In genomic region chr2:262117-262516, GRCh38 we compare ENCODE assay signal across 13 cellular contexts. TPM values are rescaled to one million over a fixed set of nuclear protein-coding genes. Genes with fewer than 3 reads are reported as not detected.
DNase-seq lines count a peak whose midpoint lies in the region; ATAC-seq, FAIRE-seq and TF ChIP-seq lines count a peak whose summit lies in the region.
"Had no signal": no experiment of that assay in that cellular context is flagged by ENCODE, and none has a peak within 500 bp of the region (broad histone marks: within the 10 kb centered on the region; RNA-seq: fewer than 3 reads in every experiment).

No MANE protein-coding gene starts in this region.

- H3K36me3 Mint-ChIP-seq in WTC11 = peaks cover 43% of the 10 kb centered on the region

- peak overlapping the region; percentile 43 for H3K27ac ChIP-seq in keratinocyte (ENCODE audit: control insufficient read depth, insufficient read depth, low read length)
- H3K27ac ChIP-seq in prostate gland = peak overlapping the region; percentile 59 to 92
- H3K27ac ChIP-seq in left ventricle myocardium inferior (replicated peaks) = no peak overlapping the region
- no peak overlapping the region for H3K27ac ChIP-seq in Karpas-422 (ENCODE audit: low read length)

- H3K79me2 ChIP-seq in keratinocyte (ENCODE audit: control insufficient read depth, insufficient read depth, low read length) (peaks cover 37% of the 10 kb centered on the region), Karpas-422 (ENCODE audit: low read length) (peaks cover 24% of the 10 kb centered on the region)

- H3K9me3 ChIP-seq in keratinocyte (ENCODE audit: control insufficient read depth, low read depth, low read length) = no peaks in the 10 kb centered on the region
- H3K9me3 ChIP-seq in prostate gland = no peaks in the 10 kb centered on the region
- peaks cover 16% of the 10 kb centered on the region for H3K9me3 ChIP-seq in left ventricle myocardium inferior (replicated peaks)
- no peaks in the 10 kb centered on the region; the same call in 1 of the 2 replicates for H3K9me3 ChIP-seq in Karpas-422 (ENCODE audit: low read length)

- H3K4me1 Mint-ChIP-seq in WTC11 = peaks cover 28% of the 10 kb centered on the region

- peaks cover 20% of the 10 kb centered on the region for H3K4me1 ChIP-seq in keratinocyte (ENCODE audit: control insufficient read depth, extremely low read depth, insufficient read depth, low read length)
- H3K4me1 ChIP-seq in prostate gland (replicated peaks) = no peaks in the 10 kb centered on the region
- H3K4me1 ChIP-seq in left ventricle myocardium inferior = peaks cover 38% of the 10 kb centered on the region
- H3K4me1 ChIP-seq in Karpas-422 (ENCODE audit: low read length) = peaks cover 19% of the 10 kb centered on the region

- H3K36me3 ChIP-seq in keratinocyte (ENCODE audit: control insufficient read depth in 2 of 2, extremely low read depth in 1 of 2, insufficient read depth in 2 of 2, low read length in 2 of 2) = peaks cover 3 to 8% of the 10 kb centered on the region in 2 experiments
- H3K36me3 ChIP-seq in prostate gland = no peaks in the 10 kb centered on the region
- peaks cover 11% of the 10 kb centered on the region for H3K36me3 ChIP-seq in left ventricle myocardium inferior
- no peaks in the 10 kb centered on the region for H3K36me3 ChIP-seq in Karpas-422 (ENCODE audit: insufficient read depth, low read length)

- peaks cover 3% of the 10 kb centered on the region for H3K9me1 ChIP-seq in keratinocyte (ENCODE audit: control insufficient read depth, extremely low read depth, insufficient read depth, low read length)

- peak; percentile 7 for DNase-seq in HT-29 (ENCODE audit: low spot score)
- DNase-seq in WTC11 (ENCODE audit: low spot score) = no peak
- DNase-seq in keratinocyte (ENCODE audit: low read depth, low spot score) = no peak
- DNase-seq in prostate gland (ENCODE audit: low spot score) = no peak
- no peak for DNase-seq in NCI-H510A treated with DMSO at 0.1 percent for 48 hours (lab: John Stamatoyannopoulos, UW)
- no peak for DNase-seq in left ventricle myocardium inferior
- no peak for DNase-seq in lower leg skin (ENCODE audit: low spot score in 2 of 2)
- no peak for DNase-seq in Karpas-422
- DNase-seq: activated CD4-positive, alpha-beta T cell treated with anti-CD3 and anti-CD28 coated beads, Interleukin-2, amount 50 U/mL, for 1 hour; NCI-H524 treated with DMSO at 0.1 percent for 48 hours; RPMI8226; stimulated activated naive CD8-positive, alpha-beta T cell treated with anti-CD3 and anti-CD28 coated beads, Interleukin-15, Interleukin-2, amounts not matched to agents 100 U/mL and 50 U/mL, for 24 hours; T-helper 1 cell had no signal

- peak overlapping the region; percentile 77; the same call in 1 of the 2 replicates for H3K4me3 Mint-ChIP-seq in WTC11

- CTCF ChIA-PET in WTC11 (lab: Charles Lee) = no interaction called here

- no peak for FAIRE-seq in keratinocyte (lab: Jason Lieb, UNC)

- H3K9me3 Mint-ChIP-seq in WTC11 = peaks cover 25% of the 10 kb centered on the region

- POLR2A ChIA-PET in WTC11 (lab: Charles Lee) = interaction anchor here (0.8 kb wide), 1 partner anchor 16 kb away, joined by 3 read pairs; no protein-coding TSS in a partner anchor

- H3K27me3 Mint-ChIP-seq in WTC11 (ENCODE audit: low read depth) = peaks cover 22% of the 10 kb centered on the region

- no peak for TF ChIP-seq CTCF in WTC11 (IDR thresholded peaks at IDR 0.05)
- TF ChIP-seq CTCF in keratinocyte (optimal IDR thresholded peaks at IDR 0.05 in 1 of 3, IDR thresholded peaks at IDR 0.05 in 1 of 3, conservative IDR thresholded peaks at IDR 0.05 in 1 of 3; ENCODE audit: extremely low read depth in 1 of 3, insufficient read depth in 2 of 3, low read length in 3 of 3) = no peak
- no peak for TF ChIP-seq CTCF in prostate gland (IDR thresholded peaks at IDR 0.05)
- no peak for TF ChIP-seq CTCF in left ventricle myocardium inferior (IDR thresholded peaks at IDR 0.05; ENCODE audit: borderline replicate concordance)
- TF ChIP-seq CTCF in lower leg skin (IDR thresholded peaks at IDR 0.05) = no peak

- peak overlapping the region; percentile 33 for H3K9ac ChIP-seq in keratinocyte (ENCODE audit: control insufficient read depth, extremely low read depth, insufficient read depth, low read length)
- no peak overlapping the region for H3K9ac ChIP-seq in Karpas-422 (ENCODE audit: low read length)

- dilution Hi-C loops in keratinocyte (cut with MboI; ENCODE audit: extremely low pct_ligation_motif_present, low sequenced_read_pairs) = no loop called here

- H2AFZ ChIP-seq in keratinocyte (ENCODE audit: control insufficient read depth, low read length) (peak overlapping the region; percentile 63), Karpas-422 (ENCODE audit: low read length) (no peak overlapping the region)

- H3K9me2 ChIP-seq in Karpas-422 (replicated peaks; ENCODE audit: insufficient read depth, low read length) = no peaks in the 10 kb centered on the region

- intact Hi-C loops in prostate gland (cut with DNase I) = loop anchor here (10.0 kb wide), 2 partner anchors 413 to 1553 kb away; partner anchors contain the start of gene TMEM18
- intact Hi-C loops in left ventricle myocardium inferior (cut with micrococcal nuclease) = no loop called here
- intact Hi-C loops in lower leg skin (cut with DNase I; ENCODE audit: low total_unique reads) = no loop called here

- no peak for TF ChIP-seq POLR2A in prostate gland (IDR thresholded peaks at IDR 0.05)
- TF ChIP-seq POLR2A in lower leg skin (IDR thresholded peaks at IDR 0.05) = no peak

- H3K4me2 ChIP-seq in keratinocyte (ENCODE audit: control insufficient read depth, extremely low read depth, insufficient read depth, low read depth, low read length) (peak overlapping the region; percentile 66), Karpas-422 (ENCODE audit: low read depth, low read length, poor library complexity, severe bottlenecking) (no peak overlapping the region)

- WGBS in prostate gland = 26% methylated on average over 3 of the region's 3 CpGs
- 35 to 45% methylated on average over 3 of the region's 3 CpGs for WGBS in lower leg skin, 2 donors

- no peaks in the 10 kb centered on the region for H4K20me1 ChIP-seq in keratinocyte (ENCODE audit: control insufficient read depth, extremely low read depth, insufficient read depth, low read length)
- peaks cover 8% of the 10 kb centered on the region; the same call in 1 of the 2 replicates for H4K20me1 ChIP-seq in Karpas-422 (ENCODE audit: insufficient read depth, low read depth, low read length)

- ATAC-seq in WTC11 = no peak
- ATAC-seq: stimulated activated naive CD8-positive, alpha-beta T cell treated with anti-CD3 and anti-CD28 coated beads, Interleukin-15, Interleukin-2, amounts not matched to agents 100 U/mL and 50 U/mL, for 24 hours had no signal

- H3K27me3 ChIP-seq in keratinocyte (ENCODE audit: control insufficient read depth, extremely low read depth, insufficient read depth, low read length) = no peaks in the 10 kb centered on the region
- no peaks in the 10 kb centered on the region for H3K27me3 ChIP-seq in prostate gland (replicated peaks; ENCODE audit: insufficient read depth)
- H3K27me3 ChIP-seq in left ventricle myocardium inferior (ENCODE audit: low read depth) = no peaks in the 10 kb centered on the region
- no peaks in the 10 kb centered on the region for H3K27me3 ChIP-seq in Karpas-422 (ENCODE audit: low read length)

- H3K4me3 ChIP-seq in keratinocyte (ENCODE audit: control insufficient read depth in 2 of 3, extremely low read depth in 1 of 3, insufficient read depth in 2 of 3, low read depth in 1 of 3, low read length in 3 of 3) (peak overlapping the region in 2 of 3 experiments; percentile 22 to 27), prostate gland (peak overlapping the region in 1 of 2 donors; percentile 8), left ventricle myocardium inferior (no peak overlapping the region), lower leg skin (ENCODE audit: low read depth, poor library complexity, severe bottlenecking) (no peak overlapping the region), Karpas-422 (ENCODE audit: low read length) (no peak overlapping the region)

- no peak overlapping the region for H3K27ac Mint-ChIP-seq in WTC11

RNA-seq across cellular contexts. Expression of gene SH3YL1, which starts 1.7 kb away (rescaled TPM):
- 33.6 and 36.9 TPM in 2 replicates for total RNA-seq in HT-29 (2014; rRNA removed; shearing (Covaris generic))
- total RNA-seq in WTC11 (2021) (26.4 to 34.4 TPM (median 31.3 TPM) in 3 replicates), prostate gland (100 to 1,000 TPM in 1 of 2 donors, 10 to 100 TPM in 1; 72.4 to 117 TPM), left ventricle myocardium inferior (9.8 TPM), lower leg skin (100 to 1,000 TPM; 106 to 159 (median 124) TPM)
- 24.9 to 41.8 TPM (median 37.2 TPM) in 3 replicates for polyA plus RNA-seq in keratinocyte
- 95.3 TPM for polyA plus RNA-seq in keratinocyte (2011; ENCODE audit: low read depth)
- 41.2 and 43.2 TPM in 2 replicates for polyA plus RNA-seq in keratinocyte (2011; cell fraction: cytosol; rRNA removed)
- 41.6 and 44.2 TPM in 2 replicates for polyA plus RNA-seq in keratinocyte (2011; cell fraction: nucleus; rRNA removed)
- polyA plus RNA-seq in keratinocyte (2012; ENCODE audit: low replicate concordance) = 29.6 and 59.2 TPM in 2 replicates
- polyA minus RNA-seq in keratinocyte = 4.6 to 24.7 TPM (median 9.6 TPM) in 3 replicates
- 20.7 TPM for polyA minus RNA-seq in keratinocyte (2011; cell fraction: cytosol; rRNA and poly(A)+ RNA removed)
- 12.3 and 26.5 TPM in 2 replicates for polyA minus RNA-seq in keratinocyte (2011; cell fraction: nucleus; rRNA and poly(A)+ RNA removed)
- 6.9 and 20.6 TPM in 2 replicates for total RNA-seq in Karpas-422 (2014; rRNA removed; shearing (Covaris generic); ENCODE audit: low replicate concordance)

RNA-seq across cellular contexts. Expression of gene ACP1, which starts 2.6 kb away (rescaled TPM):
- total RNA-seq in HT-29 (2014; rRNA removed; shearing (Covaris generic)) = 114 and 136 TPM in 2 replicates
- total RNA-seq in WTC11 (2021) (145 to 150 TPM (median 146 TPM) in 3 replicates), prostate gland (100 to 1,000 TPM in 1 of 2 donors, 10 to 100 TPM in 1; 96.9 to 116 TPM), left ventricle myocardium inferior (68.0 TPM), lower leg skin (10 to 100 TPM; 50.9 to 71.7 (median 54.6) TPM)
- polyA plus RNA-seq in keratinocyte = 100.0 to 123 TPM (median 104 TPM) in 3 replicates
- 205 TPM for polyA plus RNA-seq in keratinocyte (2011; ENCODE audit: low read depth)
- 102 and 123 TPM in 2 replicates for polyA plus RNA-seq in keratinocyte (2011; cell fraction: cytosol; rRNA removed)
- 60.6 and 75.4 TPM in 2 replicates for polyA plus RNA-seq in keratinocyte (2011; cell fraction: nucleus; rRNA removed)
- 81.9 and 95.8 TPM in 2 replicates for polyA plus RNA-seq in keratinocyte (2012; ENCODE audit: low replicate concordance)
- 43.2 to 60.9 TPM (median 48.4 TPM) in 3 replicates for polyA minus RNA-seq in keratinocyte
- polyA minus RNA-seq in keratinocyte (2011; cell fraction: cytosol; rRNA and poly(A)+ RNA removed) = 52.4 TPM
- polyA minus RNA-seq in keratinocyte (2011; cell fraction: nucleus; rRNA and poly(A)+ RNA removed) = 16.4 and 23.8 TPM in 2 replicates
- total RNA-seq in Karpas-422 (2014; rRNA removed; shearing (Covaris generic); ENCODE audit: low replicate concordance) = 145 and 185 TPM in 2 replicates

RNA-seq across cellular contexts. Expression of gene ALKAL2, which starts 25.8 kb away (rescaled TPM):
- total RNA-seq in HT-29 (2014; rRNA removed; shearing (Covaris generic)) = not detected in 2 replicates
- total RNA-seq in WTC11 (2021) (3.5 to 5.2 TPM (median 4.3 TPM) in 3 replicates), prostate gland (10 to 100 TPM in 1 of 2 donors, 1 to 10 TPM in 1; 2.6 to 22.6 TPM), left ventricle myocardium inferior (1.1 TPM), lower leg skin (10 to 100 TPM in 1 of 4 donors, 1 to 10 TPM in 3; 1.2 to 15.5 (median 3.4) TPM)
- not detected in 3 replicates for polyA plus RNA-seq in keratinocyte
- polyA plus RNA-seq in keratinocyte (2011; ENCODE audit: low read depth) = not detected
- polyA plus RNA-seq in keratinocyte (2011; cell fraction: cytosol; rRNA removed) = not detected in 2 replicates
- not detected in 2 replicates for polyA plus RNA-seq in keratinocyte (2011; cell fraction: nucleus; rRNA removed)
- polyA plus RNA-seq in keratinocyte (2012; ENCODE audit: low replicate concordance) = not detected in 2 replicates
- not detected in 3 replicates for polyA minus RNA-seq in keratinocyte
- polyA minus RNA-seq in keratinocyte (2011; cell fraction: cytosol; rRNA and poly(A)+ RNA removed) = not detected
- polyA minus RNA-seq in keratinocyte (2011; cell fraction: nucleus; rRNA and poly(A)+ RNA removed) = not detected in 2 replicates
- total RNA-seq in Karpas-422 (2014; rRNA removed; shearing (Covaris generic); ENCODE audit: low replicate concordance) = not detected in 2 replicates

Comparison
In these comparisons a context has a peak if more than half of its experiments do, and no peak if none do; other contexts are left out.
1. H3K27ac ChIP-seq: peak in keratinocyte (single experiment) and prostate gland (2 of 2); none in left ventricle myocardium inferior (single experiment) and Karpas-422 (single experiment).
2. H3K4me3 ChIP-seq: peak in keratinocyte (2 of 3); none in left ventricle myocardium inferior (single experiment), lower leg skin (single experiment) and Karpas-422 (single experiment).